Comparison of ENCODE assay signal across 2 cellular contexts in the genomic region with DNA sequence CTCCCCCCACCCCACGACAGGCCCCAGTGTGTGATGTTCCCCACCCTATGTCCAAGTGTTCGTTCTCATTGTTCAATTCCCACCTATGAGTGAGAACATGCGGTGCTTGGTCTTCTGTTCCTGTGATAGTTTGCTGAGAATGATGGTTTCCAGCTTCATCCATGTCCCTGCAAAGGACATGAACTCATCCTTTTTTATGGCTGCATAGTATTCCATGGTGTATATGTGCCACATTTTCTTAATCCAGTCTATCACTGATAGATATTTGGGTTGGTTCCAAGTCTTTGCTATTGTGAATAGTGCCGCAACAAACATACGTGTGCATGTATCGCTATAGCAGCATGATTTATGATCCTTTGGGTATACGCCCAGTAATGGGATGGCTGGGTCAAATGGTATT.
DNase-seq lines count a peak whose midpoint lies in the region; ATAC-seq, FAIRE-seq and TF ChIP-seq lines count a peak whose summit lies in the region.
"Not testable (repeated sequence)": the region's sequence is repeated elsewhere in the genome, so short reads cannot be mapped to it uniquely, and the experiment has no call there.

No MANE protein-coding gene starts in this region.

- not testable (repeated sequence) for TF ChIP-seq RAD21 in K562 (CRISPR knock-in tag; conservative IDR thresholded peaks at IDR 0.05 in 1 of 2, IDR thresholded peaks at IDR 0.05 in 1 of 2)

- not testable (repeated sequence) for TF ChIP-seq EP300 in K562 (IDR thresholded peaks at IDR 0.05; ENCODE audit: low read length)

- not testable (repeated sequence) for H3K4me2 ChIP-seq in K562 (ENCODE audit: insufficient read depth, low read length)

- ATAC-seq in K562: not testable (repeated sequence)

- POLR2A ChIA-PET in HEK293 (lab: Yijun Ruan, JAX); K562 (lab: Yijun Ruan, JAX): not testable (repeated sequence)

- not testable (repeated sequence) for H3K27me3 ChIP-seq in K562 (ENCODE audit: control insufficient read depth in 2 of 2, insufficient read depth in 2 of 2, low read length in 2 of 2)

- H3K36me3 ChIP-seq in HEK293 (ENCODE audit: control insufficient read depth in 2 of 2, insufficient read depth in 1 of 2, low read length in 2 of 2); K562 (ENCODE audit: control insufficient read depth, insufficient read depth, low read length): not testable (repeated sequence)

- 43% methylated on average over 7 of the region's 7 CpGs for WGBS in K562 (ENCODE audit: insufficient coverage, low coverage, missing lambda C conversion rate)

- not testable (repeated sequence) for FAIRE-seq in K562 (lab: Jason Lieb, UNC)

- not testable (repeated sequence) for H3K4me3 ChIP-seq in HEK293 (ENCODE audit: low read depth, low read length); K562

- DNase-seq in K562 (ENCODE audit: extremely low read depth in 1 of 4, low spot score in 3 of 4): not testable (repeated sequence)

- H3K9me1 ChIP-seq in K562 (ENCODE audit: control insufficient read depth, insufficient read depth, low read length): not testable (repeated sequence)

- intact Hi-C loops in K562 (cut with micrococcal nuclease): not testable (repeated sequence)

- not testable (repeated sequence) for H4K20me1 ChIP-seq in K562 (replicated peaks; ENCODE audit: control insufficient read depth, insufficient read depth, low read length)

- not testable (repeated sequence) for H3K27ac ChIP-seq in HEK293 (ENCODE audit: extremely low read depth, low read depth, low read length); K562 (ENCODE audit: extremely low read depth, low read depth, low read length)

- H3K9me3 ChIP-seq in HEK293 (ENCODE audit: control insufficient read depth, insufficient read depth, low read depth, low read length); K562 (replicated peaks; ENCODE audit: control insufficient read depth, insufficient read depth, low read depth, low read length): not testable (repeated sequence)

- not testable (repeated sequence) for H3K4me1 ChIP-seq in HEK293 (ENCODE audit: control insufficient read depth, insufficient read depth, low read length); K562 (replicated peaks in 1 of 2; ENCODE audit: control insufficient read depth in 2 of 2, insufficient read depth in 2 of 2, low read length in 2 of 2)

- not testable (repeated sequence) for H2AFZ ChIP-seq in K562 (ENCODE audit: low read depth, low read length)

- TF ChIP-seq POLR2A in K562 (conservative IDR thresholded peaks at IDR 0.05): not testable (repeated sequence)

- in situ Hi-C loops in K562 (cut with MboI): not testable (repeated sequence)

- TF ChIP-seq CTCF in HEK293 (tag by site-specific recombination; IDR thresholded peaks at IDR 0.05); K562 (IDR thresholded peaks at IDR 0.05 in 2 of 3, conservative IDR thresholded peaks at IDR 0.05 in 1 of 3; ENCODE audit: insufficient read depth in 2 of 3, low read depth in 1 of 3, low read length in 3 of 3): not testable (repeated sequence)

- not testable (repeated sequence) for H3K9ac ChIP-seq in K562 (ENCODE audit: insufficient read depth in 1 of 2, low read depth in 2 of 2, low read length in 2 of 2)

- not testable (repeated sequence) for BruUV-seq in K562 (replicated peaks; lab: Mats Ljungman, UMichigan)

- CTCF ChIA-PET in HEK293 (lab: Yijun Ruan, JAX): interaction anchor here (0.6 kb wide), 1 partner anchor 338 kb away, joined by 3 read pairs; no protein-coding TSS in a partner anchor
- CTCF ChIA-PET in K562 (lab: Yijun Ruan, JAX; ENCODE audit: low intra/inter-chr PET ratio): interaction anchor here (0.7 to 1.0 kb wide), 2 partner anchors 346 to 371 kb away, joined by 4 read pairs; no protein-coding TSS in a partner anchor

- not testable (repeated sequence) for H3K79me2 ChIP-seq in K562 (ENCODE audit: control insufficient read depth, insufficient read depth, low read length)

TF ChIP-seq in HEK293, 187 proteins besides CTCF, POLR2A, EP300 and RAD21:
- peak; percentile 89 for TF ChIP-seq ZNF146 (tag by site-specific recombination; IDR thresholded peaks at IDR 0.05)

TF ChIP-seq in K562, 482 proteins besides CTCF, POLR2A, EP300 and RAD21:
- TF ChIP-seq ZNF146 (CRISPR knock-in tag; IDR thresholded peaks at IDR 0.05; ENCODE audit: unreplicated experiment): peak; percentile 56
